26 cellular contexts compared by ENCODE assay signal in genomic region chrX:49250066-49250465, GRCh38. TPM values are rescaled to one million over a fixed set of nuclear protein-coding genes. Genes with fewer than 3 reads are reported as not detected.
"Had no signal": no experiment of that assay in that cellular context is flagged by ENCODE, and none has a peak within 500 bp of the region (broad histone marks: within the 10 kb centered on the region; RNA-seq: fewer than 3 reads in every experiment).

No MANE protein-coding gene starts in this region.

- H3K4me3 Mint-ChIP-seq: naive thymus-derived CD4-positive, alpha-beta T cell; nephron; neural progenitor cell; stimulated activated memory B cell treated with anti-CD40 and anti-IgM and Interleukin-4, amounts not matched to agents 10 μg/mL and 1 μg/mL and 100 μg/mL, for 72 hours had no signal

- ATAC-seq: heart left ventricle; left colon; naive thymus-derived CD4-positive, alpha-beta T cell; sciatic nerve; stimulated activated memory B cell treated with anti-CD40 and anti-IgM and Interleukin-4, amounts not matched to agents 10 μg/mL and 1 μg/mL and 100 μg/mL, for 72 hours; stimulated activated naive CD8-positive, alpha-beta T cell treated with anti-CD3 and anti-CD28 coated beads, Interleukin-15, Interleukin-2, amounts not matched to agents 100 U/mL and 50 U/mL, for 24 hours had no signal

- H3K4me1 Mint-ChIP-seq: nephron; neural progenitor cell; stimulated activated memory B cell treated with anti-CD40 and anti-IgM and Interleukin-4, amounts not matched to agents 10 μg/mL and 1 μg/mL and 100 μg/mL, for 72 hours had no signal

- H3K27ac Mint-ChIP-seq: nephron; stimulated activated memory B cell treated with anti-CD40 and anti-IgM and Interleukin-4, amounts not matched to agents 10 μg/mL and 1 μg/mL and 100 μg/mL, for 72 hours had no signal

- H3K27me3 Mint-ChIP-seq: naive thymus-derived CD4-positive, alpha-beta T cell; stimulated activated memory B cell treated with anti-CD40 and anti-IgM and Interleukin-4, amounts not matched to agents 10 μg/mL and 1 μg/mL and 100 μg/mL, for 72 hours had no signal

- DNase-seq: cortex of kidney; heart left ventricle; kidney glomerular epithelial cell; left colon; left ventricle myocardium inferior; mammary epithelial cell; mesendoderm; midbrain; naive thymus-derived CD4-positive, alpha-beta T cell; stimulated activated CD4-positive, alpha-beta T cell treated with anti-CD3 and anti-CD28 coated beads, Interleukin-12 subunit alpha, Interleukin-12 subunit beta, amount 100 ng/mL, for 4 hours; stimulated activated CD4-positive, alpha-beta T cell treated with anti-CD3 and anti-CD28 coated beads, Interleukin-1b, Interleukin-23, amount 100 ng/mL, for 48 hours; stimulated activated CD4-positive, alpha-beta T cell treated with anti-CD3 and anti-CD28 coated beads, Interleukin-4, amount 100 ng/mL, for 24 hours; stimulated activated naive CD8-positive, alpha-beta T cell treated with anti-CD3 and anti-CD28 coated beads, Interleukin-15, Interleukin-2, amounts not matched to agents 100 U/mL and 50 U/mL, for 24 hours; substantia nigra; upper lobe of left lung had no signal

- H3K9me3 Mint-ChIP-seq: naive thymus-derived CD4-positive, alpha-beta T cell; stimulated activated memory B cell treated with anti-CD40 and anti-IgM and Interleukin-4, amounts not matched to agents 10 μg/mL and 1 μg/mL and 100 μg/mL, for 72 hours had no signal

RNA-seq across cellular contexts. Expression of gene FOXP3, which starts 14.4 kb away (rescaled TPM):
- total RNA-seq: dermis microvascular lymphatic vessel endothelial cell, frontal cortex, left ventricle myocardium inferior, right atrium auricular region, smooth muscle cell, thoracic aorta had no signal

RNA-seq across cellular contexts. Expression of gene CACNA1F, which starts 16.9 kb away (rescaled TPM):
- total RNA-seq: fibroblast of villous mesenchyme, osteocyte, smooth muscle cell had no signal

RNA-seq across cellular contexts. Expression of gene SYP, which starts 50.1 kb away (rescaled TPM):
- total RNA-seq: fibroblast of villous mesenchyme, smooth muscle cell had no signal
